ENCODE assay signal across 1 cellular context in the genomic region with DNA sequence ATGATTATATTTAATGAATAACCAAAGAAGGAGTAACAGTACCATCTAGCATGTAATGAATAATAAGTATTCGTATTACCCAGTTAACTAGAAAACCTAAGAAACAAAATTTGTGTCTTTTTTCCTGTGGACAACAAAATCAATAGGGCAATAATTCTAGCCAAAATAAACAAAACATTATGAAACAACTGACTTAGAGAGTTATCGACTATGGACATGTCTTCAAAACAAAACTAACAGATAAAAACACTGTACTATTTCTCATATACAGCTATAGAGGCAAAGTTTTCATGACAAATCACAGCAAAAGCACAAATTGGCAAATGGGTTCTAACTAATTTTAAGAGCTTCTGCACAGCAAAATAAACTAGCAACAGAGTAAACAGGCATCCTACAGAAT.
TF ChIP-seq lines count a peak whose summit lies in the region.

No MANE protein-coding gene starts in this region.

TF ChIP-seq in GM12878, 131 proteins besides CTCF, POLR2A, EP300 and RAD21 (continued from another document):
- TF ChIP-seq LARP7 (IDR thresholded peaks at IDR 0.05): no peak
- TF ChIP-seq, protein P1, sequence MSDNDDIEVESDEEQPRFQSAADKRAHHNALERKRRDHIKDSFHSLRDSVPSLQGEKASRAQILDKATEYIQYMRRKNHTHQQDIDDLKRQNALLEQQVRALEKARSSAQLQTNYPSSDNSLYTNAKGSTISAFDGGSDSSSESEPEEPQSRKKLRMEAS (IDR thresholded peaks at IDR 0.05; ENCODE audit: low read depth, low read length): no peak
